32 cellular contexts compared by ENCODE assay signal in genomic region chr1:116239916-116240315, GRCh38.
"Had no signal": no experiment of that assay in that cellular context is flagged by ENCODE, and none has a peak within 500 bp of the region (broad histone marks: within the 10 kb centered on the region; RNA-seq: fewer than 3 reads in every experiment).

No MANE protein-coding gene starts in this region.

- H3K4me1 Mint-ChIP-seq: activated CD8-positive, alpha-beta memory T cell treated with anti-CD3 and anti-CD28 coated beads, Interleukin-2, amount 10 ng/mL, durations not matched to agents 7 days and 5 days had no signal

- H3K27ac ChIP-seq: adrenal gland, body of pancreas, foreskin keratinocyte, gastrocnemius medialis, heart left ventricle had no signal

- H3K9me3 Mint-ChIP-seq: activated CD4-positive, alpha-beta memory T cell treated with anti-CD3 and anti-CD28 coated beads for 36 hours; activated CD4-positive, alpha-beta T cell treated with anti-CD3 and anti-CD28 coated beads, Interleukin-2, amount 10 ng/mL, durations not matched to agents 24 days and 14 days; activated naive CD4-positive, alpha-beta T cell treated with anti-CD3 and anti-CD28 coated beads for 36 hours; activated naive CD4-positive, alpha-beta T cell treated with anti-CD3 and anti-CD28 coated beads, Interleukin-2, amount 50 U/mL, for 24 hours; activated naive CD8-positive, alpha-beta T cell treated with anti-CD3 and anti-CD28 coated beads for 36 hours; activated naive CD8-positive, alpha-beta T cell treated with anti-CD3 and anti-CD28 coated beads, Interleukin-2, amount 50 U/mL, for 24 hours; activated T-helper 1 cell treated with anti-CD3 and anti-CD28 coated beads, Interleukin-12 subunit alpha, Interleukin-12 subunit beta, Interleukin-2, Interleukin-4 antibody, amounts not matched to agents 30 ng/mL and 10 ng/mL and 1 ng/mL, durations not matched to agents 14 hours and 24 hours and 36 hours; activated T-helper 2 cell treated with anti-CD3 and anti-CD28 coated beads, Interferon-gamma antibody, Interleukin-2, Interleukin-4, amounts not matched to agents 10 μg/mL and 5 μg/mL and 100 μg/mL, durations not matched to agents 14 hours and 24 hours and 36 hours; T-helper 2 cell treated with Interferon-gamma antibody and Interleukin-4, amounts not matched to agents 5 μg/mL and 100 μg/mL, for 36 hours had no signal

- H3K9me3 ChIP-seq: adrenal gland, body of pancreas, gastrocnemius medialis had no signal

- DNase-seq: activated CD4-positive, alpha-beta memory T cell treated with anti-CD3 and anti-CD28 coated beads for 36 hours; activated CD4-positive, alpha-beta T cell treated with anti-CD3 and anti-CD28 coated beads for 36 hours; activated CD4-positive, alpha-beta T cell treated with anti-CD3 and anti-CD28 coated beads, Interleukin-2, amount 10 ng/mL, durations not matched to agents 24 days and 14 days; activated CD4-positive, CD25-positive, alpha-beta regulatory T cell; activated CD4-positive, CD25-positive, alpha-beta regulatory T cell treated with anti-CD3 and anti-CD28 coated beads, Interleukin-2, amount 50 U/mL, for 72 hours; activated CD8-positive, alpha-beta memory T cell treated with anti-CD3 and anti-CD28 coated beads, Interleukin-2, amount 10 ng/mL, durations not matched to agents 7 days and 5 days; activated CD8-positive, alpha-beta memory T cell treated with anti-CD3 and anti-CD28 coated beads, Interleukin-2, amount 50 U/mL, for 4 hours; activated CD8-positive, alpha-beta T cell treated with anti-CD3 and anti-CD28 coated beads, Interleukin-2, amount 10 ng/mL, durations not matched to agents 7 days and 5 days; activated effector memory CD4-positive, alpha-beta T cell treated with anti-CD3 and anti-CD28 coated beads, Interleukin-2, amount 50 U/mL, for 16 hours; activated naive CD4-positive, alpha-beta T cell treated with anti-CD3 and anti-CD28 coated beads for 36 hours; activated naive CD8-positive, alpha-beta T cell treated with anti-CD3 and anti-CD28 coated beads for 36 hours; activated naive CD8-positive, alpha-beta T cell treated with anti-CD3 and anti-CD28 coated beads, Interleukin-2, amount 50 U/mL, for 24 hours; activated T-cell treated with anti-CD3 and anti-CD28 coated beads, Interleukin-2, amount 50 U/mL, for 1 hour; activated T-cell treated with anti-CD3 and anti-CD28 coated beads, Interleukin-2, amount 50 U/mL, for 48 hours; adrenal gland; amygdala; aorta; body of pancreas; caudate nucleus; cortex of kidney; dermis blood vessel endothelial cell; effector CD8-positive, alpha-beta T cell; foreskin keratinocyte; gastrocnemius medialis; glutamatergic neuron; heart left ventricle; T-helper 1 cell; T-helper 17 cell had no signal

- H3K36me3 Mint-ChIP-seq: activated CD4-positive, alpha-beta memory T cell treated with anti-CD3 and anti-CD28 coated beads for 36 hours; activated CD8-positive, alpha-beta memory T cell treated with anti-CD3 and anti-CD28 coated beads, Interleukin-2, amount 10 ng/mL, durations not matched to agents 7 days and 5 days; activated naive CD4-positive, alpha-beta T cell treated with anti-CD3 and anti-CD28 coated beads, Interleukin-2, amount 50 U/mL, for 24 hours; activated naive CD8-positive, alpha-beta T cell treated with anti-CD3 and anti-CD28 coated beads for 36 hours had no signal

- H3K27me3 ChIP-seq: adrenal gland, body of pancreas, gastrocnemius medialis had no signal

- H3K4me1 ChIP-seq: adrenal gland, foreskin keratinocyte, gastrocnemius medialis had no signal

- H3K27me3 Mint-ChIP-seq: activated CD4-positive, alpha-beta memory T cell treated with anti-CD3 and anti-CD28 coated beads for 36 hours; activated CD4-positive, alpha-beta T cell treated with anti-CD3 and anti-CD28 coated beads for 36 hours; activated CD8-positive, alpha-beta memory T cell treated with anti-CD3 and anti-CD28 coated beads, Interleukin-2, amount 10 ng/mL, durations not matched to agents 7 days and 5 days; activated naive CD4-positive, alpha-beta T cell treated with anti-CD3 and anti-CD28 coated beads, Interleukin-2, amount 50 U/mL, for 24 hours; activated naive CD8-positive, alpha-beta T cell treated with anti-CD3 and anti-CD28 coated beads for 36 hours; activated naive CD8-positive, alpha-beta T cell treated with anti-CD3 and anti-CD28 coated beads, Interleukin-2, amount 50 U/mL, for 24 hours had no signal

- H3K27ac Mint-ChIP-seq: activated CD4-positive, alpha-beta memory T cell treated with anti-CD3 and anti-CD28 coated beads for 36 hours; activated CD4-positive, alpha-beta T cell treated with anti-CD3 and anti-CD28 coated beads for 36 hours; activated CD4-positive, alpha-beta T cell treated with anti-CD3 and anti-CD28 coated beads, Interleukin-2, amount 10 ng/mL, durations not matched to agents 24 days and 14 days; activated CD8-positive, alpha-beta memory T cell treated with anti-CD3 and anti-CD28 coated beads, Interleukin-2, amount 10 ng/mL, durations not matched to agents 7 days and 5 days; activated CD8-positive, alpha-beta T cell treated with anti-CD3 and anti-CD28 coated beads, Interleukin-2, amount 10 ng/mL, durations not matched to agents 7 days and 5 days; activated naive CD4-positive, alpha-beta T cell treated with anti-CD3 and anti-CD28 coated beads for 36 hours; activated naive CD4-positive, alpha-beta T cell treated with anti-CD3 and anti-CD28 coated beads, Interleukin-2, amount 50 U/mL, for 24 hours; activated naive CD8-positive, alpha-beta T cell treated with anti-CD3 and anti-CD28 coated beads for 36 hours; activated naive CD8-positive, alpha-beta T cell treated with anti-CD3 and anti-CD28 coated beads, Interleukin-2, amount 50 U/mL, for 24 hours; activated T-helper 1 cell treated with anti-CD3 and anti-CD28 coated beads, Interleukin-12 subunit alpha, Interleukin-12 subunit beta, Interleukin-2, Interleukin-4 antibody, amounts not matched to agents 30 ng/mL and 10 ng/mL and 1 ng/mL, durations not matched to agents 14 hours and 24 hours and 36 hours; activated T-helper 2 cell treated with anti-CD3 and anti-CD28 coated beads, Interferon-gamma antibody, Interleukin-2, Interleukin-4, amounts not matched to agents 10 μg/mL and 5 μg/mL and 100 μg/mL, durations not matched to agents 14 hours and 24 hours and 36 hours; T-helper 17 cell; T-helper 2 cell treated with Interferon-gamma antibody and Interleukin-4, amounts not matched to agents 5 μg/mL and 100 μg/mL, for 36 hours had no signal

- H3K4me3 Mint-ChIP-seq: activated CD4-positive, alpha-beta memory T cell treated with anti-CD3 and anti-CD28 coated beads for 36 hours; activated CD4-positive, alpha-beta T cell treated with anti-CD3 and anti-CD28 coated beads for 36 hours; activated CD4-positive, alpha-beta T cell treated with anti-CD3 and anti-CD28 coated beads, Interleukin-2, amount 10 ng/mL, durations not matched to agents 24 days and 14 days; activated CD8-positive, alpha-beta memory T cell treated with anti-CD3 and anti-CD28 coated beads, Interleukin-2, amount 10 ng/mL, durations not matched to agents 7 days and 5 days; activated CD8-positive, alpha-beta T cell treated with anti-CD3 and anti-CD28 coated beads, Interleukin-2, amount 10 ng/mL, durations not matched to agents 7 days and 5 days; activated naive CD4-positive, alpha-beta T cell treated with anti-CD3 and anti-CD28 coated beads for 36 hours; activated naive CD4-positive, alpha-beta T cell treated with anti-CD3 and anti-CD28 coated beads, Interleukin-2, amount 50 U/mL, for 24 hours; activated naive CD8-positive, alpha-beta T cell treated with anti-CD3 and anti-CD28 coated beads for 36 hours; activated naive CD8-positive, alpha-beta T cell treated with anti-CD3 and anti-CD28 coated beads, Interleukin-2, amount 50 U/mL, for 24 hours; activated T-helper 1 cell treated with anti-CD3 and anti-CD28 coated beads, Interleukin-12 subunit alpha, Interleukin-12 subunit beta, Interleukin-2, Interleukin-4 antibody, amounts not matched to agents 30 ng/mL and 10 ng/mL and 1 ng/mL, durations not matched to agents 14 hours and 24 hours and 36 hours; T-helper 17 cell; T-helper 2 cell treated with Interferon-gamma antibody and Interleukin-4, amounts not matched to agents 5 μg/mL and 100 μg/mL, for 36 hours had no signal

- H3K4me3 ChIP-seq: adrenal gland, body of pancreas, gastrocnemius medialis, heart left ventricle had no signal

- H3K36me3 ChIP-seq: adrenal gland, gastrocnemius medialis, heart left ventricle had no signal
